ENCODE assay signal across 8 cellular contexts in genomic region chr19:53868892-53869804, GRCh38. TPM values are rescaled to one million over a fixed set of nuclear protein-coding genes. Genes with fewer than 3 reads are reported as not detected.
DNase-seq lines count a peak whose midpoint lies in the region; ATAC-seq and TF ChIP-seq lines count a peak whose summit lies in the region.

No MANE protein-coding gene starts in this region.

- peak overlapping the region; percentile 96 for H3K4me3 Mint-ChIP-seq in chondrocyte (ENCODE audit: unreplicated experiment)

- TF ChIP-seq POLR2A in NB4 (IDR thresholded peaks at IDR 0.05; ENCODE audit: extremely low read depth, insufficient read length) = peak; percentile 11

- peaks cover 19% of the 10 kb centered on the region for H3K36me3 Mint-ChIP-seq in chondrocyte (ENCODE audit: low read depth)

- no peaks in the 10 kb centered on the region for H3K27me3 ChIP-seq in layer of hippocampus (ENCODE audit: control insufficient read depth, insufficient read depth, low read length)

- no peaks in the 10 kb centered on the region for H3K9me3 Mint-ChIP-seq in chondrocyte (ENCODE audit: low read depth)

- peak overlapping the region; percentile 94 for H3K27ac Mint-ChIP-seq in chondrocyte (ENCODE audit: unreplicated experiment)

- DNase-seq in COLO668 (lab: John Stamatoyannopoulos, UW; ENCODE audit: unreplicated experiment) (peak; percentile 17), NB4 (ENCODE audit: low read depth) (peak; percentile 95), chondrocyte (ENCODE audit: low spot score) (peak; percentile 94)
- peak; percentile 80 to 87 for DNase-seq in activated CD4-positive, alpha-beta T cell treated with anti-CD3 and anti-CD28 coated beads for 4 hours
- DNase-seq in stimulated activated CD4-positive, alpha-beta T cell treated with anti-CD3 and anti-CD28 coated beads, Interleukin-1b, Interleukin-23, amount 100 ng/mL, for 24 hours (ENCODE audit: low read depth in 4 of 4, low spot score in 1 of 4) = peak; percentile 39 to 84 (median 51)

- peak overlapping the region; percentile 80 for H3K27ac ChIP-seq in layer of hippocampus (ENCODE audit: low read depth, low read length)

- TF ChIP-seq CTCF in NB4 (IDR thresholded peaks at IDR 0.05; ENCODE audit: low read depth, low read length) (no peak), chondrocyte (IDR thresholded peaks at IDR 0.05) (peak; percentile 55)

- peak overlapping the region; percentile 74 for H3K4me3 ChIP-seq in NB4 (ENCODE audit: low read depth, low read length)

- peak; percentile 30 for ATAC-seq in GM21786 (IDR thresholded peaks at IDR 0.05; ENCODE audit: unreplicated experiment)
- no peak for ATAC-seq in HG03469 (IDR thresholded peaks at IDR 0.05; ENCODE audit: unreplicated experiment)

- peaks cover 46% of the 10 kb centered on the region for H3K4me1 Mint-ChIP-seq in chondrocyte (ENCODE audit: low read depth)

- no peaks in the 10 kb centered on the region for H3K27me3 Mint-ChIP-seq in chondrocyte (ENCODE audit: low read depth)

RNA-seq across cellular contexts. Expression of gene MYADM, which starts 1.5 kb away (rescaled TPM):
- total RNA-seq in chondrocyte = 184 to 293 TPM (median 292 TPM) in 3 replicates

RNA-seq across cellular contexts. Expression of gene PRKCG, which starts 12.8 kb away (rescaled TPM):
- total RNA-seq in chondrocyte = 0.15 to 0.56 TPM in 2 of 3 replicates, not detected in the other

RNA-seq across cellular contexts. Expression of gene CACNG7, which starts 39.9 kb away (rescaled TPM):
- total RNA-seq in chondrocyte = not detected in 3 replicates

RNA-seq across cellular contexts. Expression of gene NLRP12, which starts 45.0 kb away (rescaled TPM):
- total RNA-seq in chondrocyte = not detected in 3 replicates

Comparison
In these comparisons a context has a peak if more than half of its experiments do, and no peak if none do; other contexts are left out.
1. DNase-seq: peak in every context shown above with its lines; median percentile 95 in NB4; 94 in chondrocyte; 84 in activated CD4-positive, alpha-beta T cell treated with anti-CD3 and anti-CD28 coated beads for 4 hours; 51 in stimulated activated CD4-positive, alpha-beta T cell treated with anti-CD3 and anti-CD28 coated beads, Interleukin-1b, Interleukin-23, amount 100 ng/mL, for 24 hours; 17 in COLO668.